ENCODE assay signal across 1 cellular context in the genomic region with DNA sequence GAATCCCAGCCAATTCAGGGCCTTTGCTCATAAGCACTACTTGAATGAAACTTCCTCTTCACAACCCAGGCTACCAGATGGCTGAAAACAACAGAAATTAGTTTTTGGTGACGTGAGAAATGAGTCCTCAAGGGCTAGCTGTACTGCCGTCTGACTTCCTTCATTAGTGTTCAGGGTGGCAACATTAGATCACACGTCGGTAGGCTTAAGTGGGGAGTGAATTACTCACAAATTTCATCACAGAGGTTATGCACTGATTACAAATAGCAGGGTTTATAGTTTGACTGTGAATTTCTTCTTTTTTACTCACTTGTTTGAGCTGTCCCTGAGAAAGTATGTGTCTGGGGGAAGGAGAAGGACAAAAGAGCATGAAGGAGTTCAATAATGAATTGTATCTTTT.
TF ChIP-seq lines count a peak whose summit lies in the region.

No MANE protein-coding gene starts in this region.

TF ChIP-seq in GM12878, 131 proteins besides CTCF, POLR2A, EP300 and RAD21 (continued from another document and continues in another):
- TF ChIP-seq POU2F2 (IDR thresholded peaks at IDR 0.05; ENCODE audit: borderline replicate concordance, low read depth, low read length): no peak
- TF ChIP-seq SUZ12 (IDR thresholded peaks at IDR 0.05; ENCODE audit: unreplicated experiment): no peak
- no peak for TF ChIP-seq CHD4 (IDR thresholded peaks at IDR 0.05)
- no peak for TF ChIP-seq GATAD2B (conservative IDR thresholded peaks at IDR 0.05; ENCODE audit: low read depth)
- TF ChIP-seq, protein P1, sequence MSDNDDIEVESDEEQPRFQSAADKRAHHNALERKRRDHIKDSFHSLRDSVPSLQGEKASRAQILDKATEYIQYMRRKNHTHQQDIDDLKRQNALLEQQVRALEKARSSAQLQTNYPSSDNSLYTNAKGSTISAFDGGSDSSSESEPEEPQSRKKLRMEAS (IDR thresholded peaks at IDR 0.05; ENCODE audit: low read depth, low read length): no peak
- TF ChIP-seq BRCA1 (IDR thresholded peaks at IDR 0.05; ENCODE audit: low read depth, low read length): no peak
- no peak for TF ChIP-seq HDAC2 (IDR thresholded peaks at IDR 0.05)
- TF ChIP-seq, protein P2, sequence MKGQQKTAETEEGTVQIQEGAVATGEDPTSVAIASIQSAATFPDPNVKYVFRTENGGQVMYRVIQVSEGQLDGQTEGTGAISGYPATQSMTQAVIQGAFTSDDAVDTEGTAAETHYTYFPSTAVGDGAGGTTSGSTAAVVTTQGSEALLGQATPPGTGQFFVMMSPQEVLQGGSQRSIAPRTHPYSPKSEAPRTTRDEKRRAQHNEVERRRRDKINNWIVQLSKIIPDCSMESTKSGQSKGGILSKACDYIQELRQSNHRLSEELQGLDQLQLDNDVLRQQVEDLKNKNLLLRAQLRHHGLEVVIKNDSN (IDR thresholded peaks at IDR 0.05; ENCODE audit: borderline replicate concordance, extremely low read length, insufficient read depth, low read depth, low read length): no peak
- TF ChIP-seq MEF2A (IDR thresholded peaks at IDR 0.05; ENCODE audit: insufficient read depth, low read depth, low read length): no peak
- TF ChIP-seq SREBF1 (IDR thresholded peaks at IDR 0.05; ENCODE audit: low read length): no peak
- TF ChIP-seq SP1 (IDR thresholded peaks at IDR 0.05; ENCODE audit: low read depth, low read length): no peak
- TF ChIP-seq RUNX3 (IDR thresholded peaks at IDR 0.05; ENCODE audit: low read length): no peak
- peak; percentile 62; the same call in 1 of the 2 replicates for TF ChIP-seq DPF2 (IDR thresholded peaks at IDR 0.05)
- TF ChIP-seq CREB1 (IDR thresholded peaks at IDR 0.05; ENCODE audit: low read depth): peak; percentile 80
- no peak for TF ChIP-seq SMAD1 (IDR thresholded peaks at IDR 0.05; ENCODE audit: low read depth, partially characterized antibody)
- no peak for TF ChIP-seq SMC3 (IDR thresholded peaks at IDR 0.05; ENCODE audit: borderline replicate concordance, low read length)
- TF ChIP-seq EED (IDR thresholded peaks at IDR 0.05; ENCODE audit: low read depth): 0 out of 2 replicates have a peak, but pooled peaks have one; percentile 35
- no peak for TF ChIP-seq NR2C2 (IDR thresholded peaks at IDR 0.05; ENCODE audit: borderline replicate concordance, control insufficient read depth, insufficient read length, low read depth)
- no peak for TF ChIP-seq KLF5 (IDR thresholded peaks at IDR 0.05; ENCODE audit: partially characterized antibody)
- TF ChIP-seq CBFB (IDR thresholded peaks at IDR 0.05; ENCODE audit: low read depth): no peak
- TF ChIP-seq ZBED1 (IDR thresholded peaks at IDR 0.05; ENCODE audit: borderline replicate concordance): 0 out of 2 replicates have a peak, but pooled peaks have one; percentile 24
- TF ChIP-seq NRF1 (conservative IDR thresholded peaks at IDR 0.05; ENCODE audit: low read depth, low read length): no peak
- TF ChIP-seq PAX8 (IDR thresholded peaks at IDR 0.05): no peak
- TF ChIP-seq NR2C1 (IDR thresholded peaks at IDR 0.05): no peak
- no peak for TF ChIP-seq HDAC6 (IDR thresholded peaks at IDR 0.05; ENCODE audit: unreplicated experiment)
- no peak for TF ChIP-seq HDGF (IDR thresholded peaks at IDR 0.05)
- TF ChIP-seq TAF1 (IDR thresholded peaks at IDR 0.05; ENCODE audit: borderline replicate concordance, low read depth, low read length): no peak
- peak; percentile 40 for TF ChIP-seq IKZF1 (conservative IDR thresholded peaks at IDR 0.05)
- TF ChIP-seq MYC (IDR thresholded peaks at IDR 0.05; ENCODE audit: insufficient read depth, insufficient read length, insufficient replicate concordance, low read length, severe bottlenecking): no peak
- TF ChIP-seq BMI1 (IDR thresholded peaks at IDR 0.05; ENCODE audit: borderline replicate concordance): no peak
- TF ChIP-seq EZH2 (IDR thresholded peaks at IDR 0.05; ENCODE audit: borderline replicate concordance, control insufficient read depth, low read depth, low read length): no peak
- TF ChIP-seq NFYA (IDR thresholded peaks at IDR 0.05; ENCODE audit: borderline replicate concordance, low read depth, low read length): no peak
- TF ChIP-seq ZNF274 (IDR thresholded peaks at IDR 0.05; ENCODE audit: insufficient read depth, insufficient read length): no peak
- TF ChIP-seq, protein P3, sequence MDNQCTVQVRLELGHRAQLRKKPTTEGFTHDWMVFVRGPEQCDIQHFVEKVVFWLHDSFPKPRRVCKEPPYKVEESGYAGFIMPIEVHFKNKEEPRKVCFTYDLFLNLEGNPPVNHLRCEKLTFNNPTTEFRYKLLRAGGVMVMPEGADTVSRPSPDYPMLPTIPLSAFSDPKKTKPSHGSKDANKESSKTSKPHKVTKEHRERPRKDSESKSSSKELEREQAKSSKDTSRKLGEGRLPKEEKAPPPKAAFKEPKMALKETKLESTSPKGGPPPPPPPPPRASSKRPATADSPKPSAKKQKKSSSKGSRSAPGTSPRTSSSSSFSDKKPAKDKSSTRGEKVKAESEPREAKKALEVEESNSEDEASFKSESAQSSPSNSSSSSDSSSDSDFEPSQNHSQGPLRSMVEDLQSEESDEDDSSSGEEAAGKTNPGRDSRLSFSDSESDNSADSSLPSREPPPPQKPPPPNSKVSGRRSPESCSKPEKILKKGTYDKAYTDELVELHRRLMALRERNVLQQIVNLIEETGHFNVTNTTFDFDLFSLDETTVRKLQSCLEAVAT (IDR thresholded peaks at IDR 0.05): 0 out of 2 replicates have a peak, but pooled peaks have one; percentile 35
- TF ChIP-seq, protein P4, sequence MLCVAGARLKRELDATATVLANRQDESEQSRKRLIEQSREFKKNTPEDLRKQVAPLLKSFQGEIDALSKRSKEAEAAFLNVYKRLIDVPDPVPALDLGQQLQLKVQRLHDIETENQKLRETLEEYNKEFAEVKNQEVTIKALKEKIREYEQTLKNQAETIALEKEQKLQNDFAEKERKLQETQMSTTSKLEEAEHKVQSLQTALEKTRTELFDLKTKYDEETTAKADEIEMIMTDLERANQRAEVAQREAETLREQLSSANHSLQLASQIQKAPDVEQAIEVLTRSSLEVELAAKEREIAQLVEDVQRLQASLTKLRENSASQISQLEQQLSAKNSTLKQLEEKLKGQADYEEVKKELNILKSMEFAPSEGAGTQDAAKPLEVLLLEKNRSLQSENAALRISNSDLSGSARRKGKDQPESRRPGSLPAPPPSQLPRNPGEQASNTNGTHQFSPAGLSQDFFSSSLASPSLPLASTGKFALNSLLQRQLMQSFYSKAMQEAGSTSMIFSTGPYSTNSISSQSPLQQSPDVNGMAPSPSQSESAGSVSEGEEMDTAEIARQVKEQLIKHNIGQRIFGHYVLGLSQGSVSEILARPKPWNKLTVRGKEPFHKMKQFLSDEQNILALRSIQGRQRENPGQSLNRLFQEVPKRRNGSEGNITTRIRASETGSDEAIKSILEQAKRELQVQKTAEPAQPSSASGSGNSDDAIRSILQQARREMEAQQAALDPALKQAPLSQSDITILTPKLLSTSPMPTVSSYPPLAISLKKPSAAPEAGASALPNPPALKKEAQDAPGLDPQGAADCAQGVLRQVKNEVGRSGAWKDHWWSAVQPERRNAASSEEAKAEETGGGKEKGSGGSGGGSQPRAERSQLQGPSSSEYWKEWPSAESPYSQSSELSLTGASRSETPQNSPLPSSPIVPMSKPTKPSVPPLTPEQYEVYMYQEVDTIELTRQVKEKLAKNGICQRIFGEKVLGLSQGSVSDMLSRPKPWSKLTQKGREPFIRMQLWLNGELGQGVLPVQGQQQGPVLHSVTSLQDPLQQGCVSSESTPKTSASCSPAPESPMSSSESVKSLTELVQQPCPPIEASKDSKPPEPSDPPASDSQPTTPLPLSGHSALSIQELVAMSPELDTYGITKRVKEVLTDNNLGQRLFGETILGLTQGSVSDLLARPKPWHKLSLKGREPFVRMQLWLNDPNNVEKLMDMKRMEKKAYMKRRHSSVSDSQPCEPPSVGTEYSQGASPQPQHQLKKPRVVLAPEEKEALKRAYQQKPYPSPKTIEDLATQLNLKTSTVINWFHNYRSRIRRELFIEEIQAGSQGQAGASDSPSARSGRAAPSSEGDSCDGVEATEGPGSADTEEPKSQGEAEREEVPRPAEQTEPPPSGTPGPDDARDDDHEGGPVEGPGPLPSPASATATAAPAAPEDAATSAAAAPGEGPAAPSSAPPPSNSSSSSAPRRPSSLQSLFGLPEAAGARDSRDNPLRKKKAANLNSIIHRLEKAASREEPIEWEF (IDR thresholded peaks at IDR 0.05; ENCODE audit: insufficient replicate concordance, low read depth, low read length): no peak
- TF ChIP-seq, protein P5, sequence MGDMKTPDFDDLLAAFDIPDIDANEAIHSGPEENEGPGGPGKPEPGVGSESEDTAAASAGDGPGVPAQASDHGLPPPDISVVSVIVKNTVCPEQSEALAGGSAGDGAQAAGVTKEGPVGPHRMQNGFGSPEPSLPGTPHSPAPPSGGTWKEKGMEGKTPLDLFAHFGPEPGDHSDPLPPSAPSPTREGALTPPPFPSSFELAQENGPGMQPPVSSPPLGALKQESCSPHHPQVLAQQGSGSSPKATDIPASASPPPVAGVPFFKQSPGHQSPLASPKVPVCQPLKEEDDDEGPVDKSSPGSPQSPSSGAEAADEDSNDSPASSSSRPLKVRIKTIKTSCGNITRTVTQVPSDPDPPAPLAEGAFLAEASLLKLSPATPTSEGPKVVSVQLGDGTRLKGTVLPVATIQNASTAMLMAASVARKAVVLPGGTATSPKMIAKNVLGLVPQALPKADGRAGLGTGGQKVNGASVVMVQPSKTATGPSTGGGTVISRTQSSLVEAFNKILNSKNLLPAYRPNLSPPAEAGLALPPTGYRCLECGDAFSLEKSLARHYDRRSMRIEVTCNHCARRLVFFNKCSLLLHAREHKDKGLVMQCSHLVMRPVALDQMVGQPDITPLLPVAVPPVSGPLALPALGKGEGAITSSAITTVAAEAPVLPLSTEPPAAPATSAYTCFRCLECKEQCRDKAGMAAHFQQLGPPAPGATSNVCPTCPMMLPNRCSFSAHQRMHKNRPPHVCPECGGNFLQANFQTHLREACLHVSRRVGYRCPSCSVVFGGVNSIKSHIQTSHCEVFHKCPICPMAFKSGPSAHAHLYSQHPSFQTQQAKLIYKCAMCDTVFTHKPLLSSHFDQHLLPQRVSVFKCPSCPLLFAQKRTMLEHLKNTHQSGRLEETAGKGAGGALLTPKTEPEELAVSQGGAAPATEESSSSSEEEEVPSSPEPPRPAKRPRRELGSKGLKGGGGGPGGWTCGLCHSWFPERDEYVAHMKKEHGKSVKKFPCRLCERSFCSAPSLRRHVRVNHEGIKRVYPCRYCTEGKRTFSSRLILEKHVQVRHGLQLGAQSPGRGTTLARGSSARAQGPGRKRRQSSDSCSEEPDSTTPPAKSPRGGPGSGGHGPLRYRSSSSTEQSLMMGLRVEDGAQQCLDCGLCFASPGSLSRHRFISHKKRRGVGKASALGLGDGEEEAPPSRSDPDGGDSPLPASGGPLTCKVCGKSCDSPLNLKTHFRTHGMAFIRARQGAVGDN (IDR thresholded peaks at IDR 0.05): peak; percentile 44; the same call in 1 of the 2 replicates
- TF ChIP-seq ZNF384 (IDR thresholded peaks at IDR 0.05; ENCODE audit: borderline replicate concordance, low read depth, low read length): no peak
- 0 out of 2 replicates have a peak, but pooled peaks have one; percentile 30 for TF ChIP-seq NBN (IDR thresholded peaks at IDR 0.05)
- no peak for TF ChIP-seq TCF12 (IDR thresholded peaks at IDR 0.05; ENCODE audit: low read depth, low read length)
- peak; percentile 73 for TF ChIP-seq ATF7 (IDR thresholded peaks at IDR 0.05; ENCODE audit: low read depth)
- no peak for TF ChIP-seq PML (IDR thresholded peaks at IDR 0.05; ENCODE audit: low read length)
- TF ChIP-seq FOS (IDR thresholded peaks at IDR 0.05; ENCODE audit: borderline replicate concordance, extremely low read depth, insufficient read length): no peak
- peak; percentile 69 for TF ChIP-seq CREM (IDR thresholded peaks at IDR 0.05; ENCODE audit: low read depth)
- TF ChIP-seq, protein P6, sequence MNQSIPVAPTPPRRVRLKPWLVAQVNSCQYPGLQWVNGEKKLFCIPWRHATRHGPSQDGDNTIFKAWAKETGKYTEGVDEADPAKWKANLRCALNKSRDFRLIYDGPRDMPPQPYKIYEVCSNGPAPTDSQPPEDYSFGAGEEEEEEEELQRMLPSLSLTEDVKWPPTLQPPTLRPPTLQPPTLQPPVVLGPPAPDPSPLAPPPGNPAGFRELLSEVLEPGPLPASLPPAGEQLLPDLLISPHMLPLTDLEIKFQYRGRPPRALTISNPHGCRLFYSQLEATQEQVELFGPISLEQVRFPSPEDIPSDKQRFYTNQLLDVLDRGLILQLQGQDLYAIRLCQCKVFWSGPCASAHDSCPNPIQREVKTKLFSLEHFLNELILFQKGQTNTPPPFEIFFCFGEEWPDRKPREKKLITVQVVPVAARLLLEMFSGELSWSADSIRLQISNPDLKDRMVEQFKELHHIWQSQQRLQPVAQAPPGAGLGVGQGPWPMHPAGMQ (IDR thresholded peaks at IDR 0.05; ENCODE audit: borderline replicate concordance): no peak
- TF ChIP-seq, protein P7, sequence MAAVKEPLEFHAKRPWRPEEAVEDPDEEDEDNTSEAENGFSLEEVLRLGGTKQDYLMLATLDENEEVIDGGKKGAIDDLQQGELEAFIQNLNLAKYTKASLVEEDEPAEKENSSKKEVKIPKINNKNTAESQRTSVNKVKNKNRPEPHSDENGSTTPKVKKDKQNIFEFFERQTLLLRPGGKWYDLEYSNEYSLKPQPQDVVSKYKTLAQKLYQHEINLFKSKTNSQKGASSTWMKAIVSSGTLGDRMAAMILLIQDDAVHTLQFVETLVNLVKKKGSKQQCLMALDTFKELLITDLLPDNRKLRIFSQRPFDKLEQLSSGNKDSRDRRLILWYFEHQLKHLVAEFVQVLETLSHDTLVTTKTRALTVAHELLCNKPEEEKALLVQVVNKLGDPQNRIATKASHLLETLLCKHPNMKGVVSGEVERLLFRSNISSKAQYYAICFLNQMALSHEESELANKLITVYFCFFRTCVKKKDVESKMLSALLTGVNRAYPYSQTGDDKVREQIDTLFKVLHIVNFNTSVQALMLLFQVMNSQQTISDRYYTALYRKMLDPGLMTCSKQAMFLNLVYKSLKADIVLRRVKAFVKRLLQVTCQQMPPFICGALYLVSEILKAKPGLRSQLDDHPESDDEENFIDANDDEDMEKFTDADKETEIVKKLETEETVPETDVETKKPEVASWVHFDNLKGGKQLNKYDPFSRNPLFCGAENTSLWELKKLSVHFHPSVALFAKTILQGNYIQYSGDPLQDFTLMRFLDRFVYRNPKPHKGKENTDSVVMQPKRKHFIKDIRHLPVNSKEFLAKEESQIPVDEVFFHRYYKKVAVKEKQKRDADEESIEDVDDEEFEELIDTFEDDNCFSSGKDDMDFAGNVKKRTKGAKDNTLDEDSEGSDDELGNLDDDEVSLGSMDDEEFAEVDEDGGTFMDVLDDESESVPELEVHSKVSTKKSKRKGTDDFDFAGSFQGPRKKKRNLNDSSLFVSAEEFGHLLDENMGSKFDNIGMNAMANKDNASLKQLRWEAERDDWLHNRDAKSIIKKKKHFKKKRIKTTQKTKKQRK (IDR thresholded peaks at IDR 0.05; ENCODE audit: low read depth, low read length): no peak
